Comparison of ENCODE assay signal across 8 cellular contexts in genomic region chr20:48682529-48683385, GRCh38.
DNase-seq lines count a peak whose midpoint lies in the region; ATAC-seq and TF ChIP-seq lines count a peak whose summit lies in the region.

No MANE protein-coding gene starts in this region.

- no peak for TF ChIP-seq CTCF in esophagus muscularis mucosa (IDR thresholded peaks at IDR 0.05)

- no peak overlapping the region for H3K27ac Mint-ChIP-seq in stimulated activated naive CD8-positive, alpha-beta T cell treated with anti-CD3 and anti-CD28 coated beads, Interleukin-15, amount 100 ng/mL, for 72 hours

- TF ChIP-seq POLR2A in esophagus muscularis mucosa (IDR thresholded peaks at IDR 0.05; ENCODE audit: low read depth): no peak

- ATAC-seq in stimulated activated naive CD8-positive, alpha-beta T cell treated with anti-CD3 and anti-CD28 coated beads, Interleukin-15, amount 100 ng/mL, for 72 hours: no peak

- no peak overlapping the region; the same call in 1 of the 2 replicates for H3K4me3 ChIP-seq in HUES6 (ENCODE audit: low read depth, low read length)
- H3K4me3 ChIP-seq in esophagus muscularis mucosa: peak overlapping the region in 3 of 4 donors; percentile 8 to 31 (median 31)
- H3K4me3 ChIP-seq in mucosa of stomach (ENCODE audit: low read length): no peak overlapping the region

- H3K36me3 ChIP-seq in HUES6 (ENCODE audit: control insufficient read depth, insufficient read depth, low read length) (no peaks in the 10 kb centered on the region; the same call in 1 of the 2 replicates), esophagus muscularis mucosa (peaks cover 0 to 36% (median 23%) of the 10 kb centered on the region in 4 donors), mucosa of stomach (ENCODE audit: control insufficient read depth, insufficient read depth, low read length) (no peaks in the 10 kb centered on the region)

- H3K9me3 ChIP-seq in HUES6 (ENCODE audit: control insufficient read depth, insufficient read depth, low read depth, low read length): no peaks in the 10 kb centered on the region
- no peaks in the 10 kb centered on the region for H3K9me3 ChIP-seq in esophagus muscularis mucosa
- H3K9me3 ChIP-seq in mucosa of stomach (ENCODE audit: control insufficient read depth, low read length): no peaks in the 10 kb centered on the region

- peak; percentile 96 for DNase-seq in RPMI8226
- no peak for DNase-seq in esophagus muscularis mucosa (ENCODE audit: extremely low spot score)
- DNase-seq in posterior vena cava (ENCODE audit: low spot score): no peak
- DNase-seq in activated CD4-positive, alpha-beta T cell treated with anti-CD3 and anti-CD28 coated beads for 4 hours: no peak
- no peak for DNase-seq in stimulated activated CD4-positive, alpha-beta T cell treated with anti-CD3 and anti-CD28 coated beads, Interleukin-1b, Interleukin-23, amount 100 ng/mL, for 48 hours
- DNase-seq in stimulated activated naive CD8-positive, alpha-beta T cell treated with anti-CD3 and anti-CD28 coated beads, Interleukin-15, amount 100 ng/mL, for 72 hours: no peak

- H3K27me3 ChIP-seq in HUES6 (ENCODE audit: control insufficient read depth, insufficient read depth, low read length) (no peaks in the 10 kb centered on the region), esophagus muscularis mucosa (no peaks in the 10 kb centered on the region), mucosa of stomach (ENCODE audit: control insufficient read depth, insufficient read depth, low read length) (no peaks in the 10 kb centered on the region)

- TF ChIP-seq EP300 in esophagus muscularis mucosa (IDR thresholded peaks at IDR 0.05): no peak

- H3K4me1 Mint-ChIP-seq in stimulated activated naive CD8-positive, alpha-beta T cell treated with anti-CD3 and anti-CD28 coated beads, Interleukin-15, amount 100 ng/mL, for 72 hours: peaks cover 10% of the 10 kb centered on the region

- no peaks in the 10 kb centered on the region for H3K27me3 Mint-ChIP-seq in stimulated activated naive CD8-positive, alpha-beta T cell treated with anti-CD3 and anti-CD28 coated beads, Interleukin-15, amount 100 ng/mL, for 72 hours

- H3K9ac ChIP-seq in HUES6 (ENCODE audit: low read length) (peak overlapping the region; percentile 26), mucosa of stomach (ENCODE audit: low read length) (peak overlapping the region; percentile 2)

- no peaks in the 10 kb centered on the region for H3K9me3 Mint-ChIP-seq in stimulated activated naive CD8-positive, alpha-beta T cell treated with anti-CD3 and anti-CD28 coated beads, Interleukin-15, amount 100 ng/mL, for 72 hours

- intact Hi-C loops in esophagus muscularis mucosa (cut with DNase I): no loop called here
- intact Hi-C loops in posterior vena cava (cut with DNase I): no loop called here

- H3K4me3 Mint-ChIP-seq in stimulated activated naive CD8-positive, alpha-beta T cell treated with anti-CD3 and anti-CD28 coated beads, Interleukin-15, amount 100 ng/mL, for 72 hours: no peak overlapping the region

- WGBS in esophagus muscularis mucosa: 31% methylated on average over 13 of the region's 18 CpGs

- H3K4me1 ChIP-seq in HUES6 (ENCODE audit: control insufficient read depth, insufficient read depth, low read length) (peaks cover 58% of the 10 kb centered on the region), esophagus muscularis mucosa (peaks cover 60 to 62% (median 61%) of the 10 kb centered on the region in 4 donors), mucosa of stomach (ENCODE audit: control insufficient read depth, insufficient read depth, low read length) (peaks cover 28% of the 10 kb centered on the region)

- H3K27ac ChIP-seq in HUES6 (ENCODE audit: low read depth, low read length) (no peak overlapping the region), esophagus muscularis mucosa (replicated peaks in 1 of 4) (peak overlapping the region; percentile 32 to 50 (median 47))

Comparison
In these comparisons a context has a peak if more than half of its experiments do, and no peak if none do; other contexts are left out.
1. H3K4me3 ChIP-seq: peak in esophagus muscularis mucosa (3 of 4); none in HUES6 (single experiment) and mucosa of stomach (single experiment).